16 cellular contexts compared by ENCODE assay signal in the genomic region with DNA sequence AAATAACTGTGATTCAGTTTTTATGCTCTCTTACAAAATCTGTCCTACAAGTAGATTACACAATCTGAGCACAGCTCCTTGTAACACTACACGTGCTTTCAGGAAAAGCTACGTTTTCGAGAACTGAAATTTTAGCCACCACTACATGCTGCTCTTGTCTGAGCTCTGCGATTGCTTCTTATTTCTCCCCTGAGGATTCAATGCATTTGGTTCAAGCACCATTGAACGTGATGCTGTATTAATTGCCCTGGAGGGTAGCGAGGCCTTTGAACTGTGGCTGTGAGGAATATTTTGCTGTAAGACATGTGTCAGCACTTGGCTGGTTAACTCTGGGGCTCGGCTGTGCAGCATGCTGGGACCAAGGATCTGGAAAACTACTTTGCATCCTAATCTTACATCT.
DNase-seq lines count a peak whose midpoint lies in the region; ATAC-seq and TF ChIP-seq lines count a peak whose summit lies in the region.
"Had no signal": no experiment of that assay in that cellular context is flagged by ENCODE, and none has a peak within 500 bp of the region (broad histone marks: within the 10 kb centered on the region; RNA-seq: fewer than 3 reads in every experiment).

No MANE protein-coding gene starts in this region.

- no peak overlapping the region for H3K4me3 Mint-ChIP-seq in activated T-helper 17 cell treated with anti-CD3 and anti-CD28 coated beads, Interleukin-2, amount 50 U/mL, for 72 hours
- H3K4me3 Mint-ChIP-seq: neural progenitor cell; T-helper 1 cell treated with Interleukin-12 subunit alpha and Interleukin-12 subunit beta and Interleukin-4 antibody, amounts not matched to agents 30 μg/mL and 1 μg/mL, for 36 hours had no signal

- H3K27me3 ChIP-seq in neural cell (ENCODE audit: insufficient read depth, low read depth, low read length), result no peaks in the 10 kb centered on the region
- H3K27me3 ChIP-seq: neural progenitor cell had no signal

- H3K9me3 ChIP-seq in neural cell (ENCODE audit: low read length), result no peaks in the 10 kb centered on the region

- H3K4me1 Mint-ChIP-seq in activated T-helper 17 cell treated with anti-CD3 and anti-CD28 coated beads, Interleukin-2, amount 50 U/mL, for 72 hours, result no peaks in the 10 kb centered on the region

- no peaks in the 10 kb centered on the region for H3K9me3 Mint-ChIP-seq in activated T-helper 17 cell treated with anti-CD3 and anti-CD28 coated beads, Interleukin-2, amount 50 U/mL, for 72 hours
- H3K9me3 Mint-ChIP-seq: neural progenitor cell; T-helper 1 cell treated with Interleukin-12 subunit alpha and Interleukin-12 subunit beta and Interleukin-4 antibody, amounts not matched to agents 30 μg/mL and 1 μg/mL, for 36 hours had no signal

- H3K27ac Mint-ChIP-seq in activated T-helper 17 cell treated with anti-CD3 and anti-CD28 coated beads, Interleukin-2, amount 50 U/mL, for 72 hours, result no peak overlapping the region
- H3K27ac Mint-ChIP-seq: neural progenitor cell; T-helper 1 cell treated with Interleukin-12 subunit alpha and Interleukin-12 subunit beta and Interleukin-4 antibody, amounts not matched to agents 30 μg/mL and 1 μg/mL, for 36 hours had no signal

- no peaks in the 10 kb centered on the region for H3K79me2 ChIP-seq in neural cell (replicated peaks; ENCODE audit: insufficient read depth, low read length)

- H3K9ac ChIP-seq in neural cell (ENCODE audit: low read length), result no peak overlapping the region
- H3K9ac ChIP-seq: neural progenitor cell had no signal

- H3K27me3 Mint-ChIP-seq in activated T-helper 17 cell treated with anti-CD3 and anti-CD28 coated beads, Interleukin-2, amount 50 U/mL, for 72 hours, result no peaks in the 10 kb centered on the region

- H3K27ac ChIP-seq in neural cell (ENCODE audit: low read length), result peak overlapping the region; percentile 11
- H3K27ac ChIP-seq: epithelial cell of prostate, neural progenitor cell had no signal

- H3F3A ChIP-seq in neural cell (ENCODE audit: insufficient read depth, low read length, poor library complexity, severe bottlenecking), result no peaks in the 10 kb centered on the region

- no peaks in the 10 kb centered on the region for H3K36me3 ChIP-seq in neural cell (ENCODE audit: insufficient read depth, low read length)
- H3K36me3 ChIP-seq: neural progenitor cell had no signal

- peak; percentile 93 for DNase-seq in DMS79 (lab: John Stamatoyannopoulos, UW)
- DNase-seq in NCI-H2107 treated with DMSO at 0.1 percent for 48 hours (lab: John Stamatoyannopoulos, UW; ENCODE audit: unreplicated experiment), result peak; percentile 81
- DNase-seq in choroid plexus epithelial cell (ENCODE audit: low read depth), result peak; percentile 0
- DNase-seq in NCI-H2196 treated with DMSO at 0.1 percent for 48 hours (lab: John Stamatoyannopoulos, UW; ENCODE audit: unreplicated experiment), result no peak
- DNase-seq in activated CD4-positive, CD25-positive, alpha-beta regulatory T cell (lab: John Stamatoyannopoulos, UW), result no peak
- no peak for DNase-seq in A172 (ENCODE audit: low spot score)
- DNase-seq: activated gamma-delta T cell, aorta, Calu3, mammary epithelial cell had no signal

- no peak for TF ChIP-seq EP300 in neural cell (conservative IDR thresholded peaks at IDR 0.05; ENCODE audit: poor library complexity, severe bottlenecking)

- TF ChIP-seq CTCF in choroid plexus epithelial cell (conservative IDR thresholded peaks at IDR 0.05; ENCODE audit: low read depth, low read length) (no peak), neural cell (IDR thresholded peaks at IDR 0.05; ENCODE audit: poor library complexity, severe bottlenecking) (peak; percentile 13)

- H3K4me2 ChIP-seq in neural cell (ENCODE audit: low read length), result peak overlapping the region; percentile 11
- H3K4me2 ChIP-seq: neural progenitor cell had no signal

- no peak overlapping the region for H3K4me3 ChIP-seq in choroid plexus epithelial cell (ENCODE audit: low read depth, low read length)
- peak overlapping the region; percentile 25 for H3K4me3 ChIP-seq in neural cell (ENCODE audit: low read length)
- H3K4me3 ChIP-seq: neural progenitor cell had no signal

- no peaks in the 10 kb centered on the region for H3K9me2 ChIP-seq in neural cell (ENCODE audit: insufficient read depth, low read length)

- H2AFZ ChIP-seq in neural cell (ENCODE audit: low read depth, low read length), result no peak overlapping the region
- H2AFZ ChIP-seq: neural progenitor cell had no signal

- no peak for TF ChIP-seq RAD21 in neural cell (conservative IDR thresholded peaks at IDR 0.05)

- H3K36me3 Mint-ChIP-seq in activated T-helper 17 cell treated with anti-CD3 and anti-CD28 coated beads, Interleukin-2, amount 50 U/mL, for 72 hours (ENCODE audit: low read depth), result no peaks in the 10 kb centered on the region
- H3K36me3 Mint-ChIP-seq: neural progenitor cell had no signal

- H4K20me1 ChIP-seq in neural cell (ENCODE audit: insufficient read depth), result no peaks in the 10 kb centered on the region

- no peak for ATAC-seq in activated T-helper 17 cell treated with anti-CD3 and anti-CD28 coated beads, Interleukin-2, amount 50 U/mL, for 72 hours (replicated peaks)
- ATAC-seq: HepG2 had no signal

TF ChIP-seq in neural cell, 6 proteins besides CTCF, POLR2A, EP300 and RAD21:
- TF ChIP-seq POLR2AphosphoS5 (IDR thresholded peaks at IDR 0.05) (no peak), TAF1 (IDR thresholded peaks at IDR 0.05; ENCODE audit: low read depth) (no peak), MXI1 (conservative IDR thresholded peaks at IDR 0.05; ENCODE audit: poor library complexity, severe bottlenecking) (no peak), SMC3 (conservative IDR thresholded peaks at IDR 0.05; ENCODE audit: poor library complexity) (no peak), EZH2 (IDR thresholded peaks at IDR 0.05; ENCODE audit: borderline replicate concordance, insufficient read depth, low read length, poor library complexity, severe bottlenecking) (no peak)
- TF ChIP-seq, protein P1, sequence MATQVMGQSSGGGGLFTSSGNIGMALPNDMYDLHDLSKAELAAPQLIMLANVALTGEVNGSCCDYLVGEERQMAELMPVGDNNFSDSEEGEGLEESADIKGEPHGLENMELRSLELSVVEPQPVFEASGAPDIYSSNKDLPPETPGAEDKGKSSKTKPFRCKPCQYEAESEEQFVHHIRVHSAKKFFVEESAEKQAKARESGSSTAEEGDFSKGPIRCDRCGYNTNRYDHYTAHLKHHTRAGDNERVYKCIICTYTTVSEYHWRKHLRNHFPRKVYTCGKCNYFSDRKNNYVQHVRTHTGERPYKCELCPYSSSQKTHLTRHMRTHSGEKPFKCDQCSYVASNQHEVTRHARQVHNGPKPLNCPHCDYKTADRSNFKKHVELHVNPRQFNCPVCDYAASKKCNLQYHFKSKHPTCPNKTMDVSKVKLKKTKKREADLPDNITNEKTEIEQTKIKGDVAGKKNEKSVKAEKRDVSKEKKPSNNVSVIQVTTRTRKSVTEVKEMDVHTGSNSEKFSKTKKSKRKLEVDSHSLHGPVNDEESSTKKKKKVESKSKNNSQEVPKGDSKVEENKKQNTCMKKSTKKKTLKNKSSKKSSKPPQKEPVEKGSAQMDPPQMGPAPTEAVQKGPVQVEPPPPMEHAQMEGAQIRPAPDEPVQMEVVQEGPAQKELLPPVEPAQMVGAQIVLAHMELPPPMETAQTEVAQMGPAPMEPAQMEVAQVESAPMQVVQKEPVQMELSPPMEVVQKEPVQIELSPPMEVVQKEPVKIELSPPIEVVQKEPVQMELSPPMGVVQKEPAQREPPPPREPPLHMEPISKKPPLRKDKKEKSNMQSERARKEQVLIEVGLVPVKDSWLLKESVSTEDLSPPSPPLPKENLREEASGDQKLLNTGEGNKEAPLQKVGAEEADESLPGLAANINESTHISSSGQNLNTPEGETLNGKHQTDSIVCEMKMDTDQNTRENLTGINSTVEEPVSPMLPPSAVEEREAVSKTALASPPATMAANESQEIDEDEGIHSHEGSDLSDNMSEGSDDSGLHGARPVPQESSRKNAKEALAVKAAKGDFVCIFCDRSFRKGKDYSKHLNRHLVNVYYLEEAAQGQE (IDR thresholded peaks at IDR 0.05; ENCODE audit: borderline replicate concordance), result no peak
TF ChIP-seq in neural cell: peak in this region for 0.

Comparison
In these comparisons a context has a peak if more than half of its experiments do, and no peak if none do; other contexts are left out.
1. DNase-seq: peak in DMS79 (single experiment), NCI-H2107 treated with DMSO at 0.1 percent for 48 hours (single experiment) and choroid plexus epithelial cell (single experiment); none in NCI-H2196 treated with DMSO at 0.1 percent for 48 hours (single experiment), activated CD4-positive, CD25-positive, alpha-beta regulatory T cell (0 of 4) and A172 (single experiment).